ENCODE assay signal across 11 cellular contexts in genomic region chr19:40567750-40568494, GRCh38. TPM values are rescaled to one million over a fixed set of nuclear protein-coding genes. Genes with fewer than 3 reads are reported as not detected.
DNase-seq lines count a peak whose midpoint lies in the region; ATAC-seq and TF ChIP-seq lines count a peak whose summit lies in the region.
"Had no signal": no experiment of that assay in that cellular context is flagged by ENCODE, and none has a peak within 500 bp of the region (broad histone marks: within the 10 kb centered on the region; RNA-seq: fewer than 3 reads in every experiment).

No MANE protein-coding gene starts in this region.

- peaks cover 4 to 16% (median 10%) of the 10 kb centered on the region in 9 donors for H3K4me1 ChIP-seq in heart right ventricle
- H3K4me1 ChIP-seq in right atrium auricular region, result peaks cover 0 to 15% of the 10 kb centered on the region in 2 donors
- peaks cover 4 to 21% (median 12%) of the 10 kb centered on the region in 4 donors for H3K4me1 ChIP-seq in upper lobe of left lung

- H3K9me3 Mint-ChIP-seq in chondrocyte (ENCODE audit: low read depth), result no peaks in the 10 kb centered on the region
- peaks cover 3% of the 10 kb centered on the region for H3K9me3 Mint-ChIP-seq in memory B cell

- H3K27ac ChIP-seq in heart right ventricle (no peak overlapping the region), right atrium auricular region (no peak overlapping the region), upper lobe of left lung (no peak overlapping the region)

- DNase-seq in heart right ventricle, result no peak
- DNase-seq in right atrium auricular region (ENCODE audit: low spot score), result no peak
- DNase-seq in chondrocyte (ENCODE audit: low spot score), result no peak
- no peak for DNase-seq in memory B cell (ENCODE audit: low spot score in 2 of 2)
- DNase-seq in upper lobe of left lung, result peak in 1 of 2 donors; percentile 85
- no peak for DNase-seq in DMS79 (lab: John Stamatoyannopoulos, UW)
- no peak for DNase-seq in NCI-H446 (lab: John Stamatoyannopoulos, UW)
- DNase-seq: AML-193; central memory CD4-positive, alpha-beta T cell; immature natural killer cell had no signal

- H3K27me3 Mint-ChIP-seq in chondrocyte (ENCODE audit: low read depth) (peaks cover 29% of the 10 kb centered on the region), memory B cell (peaks cover 11% of the 10 kb centered on the region)

- H3K36me3 Mint-ChIP-seq in chondrocyte (ENCODE audit: low read depth) (peaks cover 1% of the 10 kb centered on the region), memory B cell (no peaks in the 10 kb centered on the region)
- H3K36me3 Mint-ChIP-seq: immature natural killer cell had no signal

- TF ChIP-seq CTCF in heart right ventricle (IDR thresholded peaks at IDR 0.05) (no peak), right atrium auricular region (IDR thresholded peaks at IDR 0.05) (no peak), chondrocyte (IDR thresholded peaks at IDR 0.05) (no peak), upper lobe of left lung (IDR thresholded peaks at IDR 0.05) (no peak)

- no peak for ATAC-seq in heart right ventricle
- ATAC-seq in memory B cell (ENCODE audit: low read depth), result no peak
- ATAC-seq in upper lobe of left lung (ENCODE audit: low FRiP score in 2 of 2), result no peak
- ATAC-seq in HG02588 (IDR thresholded peaks at IDR 0.05; ENCODE audit: unreplicated experiment), result no peak

- intact Hi-C loops in heart right ventricle (cut with DNase I), result no loop called here

- 6 to 7% methylated on average over 68 to 70 of the region's 70 CpGs for WGBS in heart right ventricle, 2 donors
- 15 to 26% methylated on average over 16 to 42 of the region's 70 CpGs for WGBS in upper lobe of left lung, 2 donors

- no peak for TF ChIP-seq POLR2A in upper lobe of left lung (IDR thresholded peaks at IDR 0.05)

- H3K4me3 Mint-ChIP-seq in chondrocyte (ENCODE audit: unreplicated experiment) (peak overlapping the region; percentile 35), memory B cell (peak overlapping the region; percentile 34)

- H3K27me3 ChIP-seq in heart right ventricle, result peaks cover 6 to 59% (median 46%) of the 10 kb centered on the region in 7 donors
- H3K27me3 ChIP-seq in right atrium auricular region, result peaks cover 11 to 14% of the 10 kb centered on the region in 2 donors
- peaks cover 0 to 31% (median 21%) of the 10 kb centered on the region in 4 donors for H3K27me3 ChIP-seq in upper lobe of left lung

- H3K9me3 ChIP-seq in heart right ventricle (no peaks in the 10 kb centered on the region), right atrium auricular region (no peaks in the 10 kb centered on the region), upper lobe of left lung (no peaks in the 10 kb centered on the region)

- peak overlapping the region in 9 of 10 donors; percentile 8 to 43 (median 30) for H3K4me3 ChIP-seq in heart right ventricle
- peak overlapping the region in 1 of 2 donors; percentile 34 for H3K4me3 ChIP-seq in right atrium auricular region
- peak overlapping the region in 3 of 4 donors; percentile 13 to 34 (median 27) for H3K4me3 ChIP-seq in upper lobe of left lung

- H3K36me3 ChIP-seq in heart right ventricle, result no peaks in the 10 kb centered on the region
- H3K36me3 ChIP-seq in right atrium auricular region, result no peaks in the 10 kb centered on the region
- no peaks in the 10 kb centered on the region for H3K36me3 ChIP-seq in upper lobe of left lung

- TF ChIP-seq EP300 in upper lobe of left lung (IDR thresholded peaks at IDR 0.05), result no peak

- H3K27ac Mint-ChIP-seq in chondrocyte (ENCODE audit: unreplicated experiment) (no peak overlapping the region), memory B cell (no peak overlapping the region)
- H3K27ac Mint-ChIP-seq: immature natural killer cell had no signal

- H3K4me1 Mint-ChIP-seq in chondrocyte (ENCODE audit: low read depth), result peaks cover 14% of the 10 kb centered on the region
- peaks cover 8% of the 10 kb centered on the region for H3K4me1 Mint-ChIP-seq in memory B cell

RNA-seq across cellular contexts. Expression of gene SHKBP1, which starts 8.8 kb away (rescaled TPM):
- total RNA-seq in heart right ventricle (10 to 100 TPM; 12.0 to 31.5 (median 15.9) TPM), right atrium auricular region (10 to 100 TPM; 15.8 to 35.6 TPM), chondrocyte (40.9 to 47.8 TPM (median 46.8 TPM) in 3 replicates), upper lobe of left lung (100 to 1,000 TPM in 2 of 6 donors, 10 to 100 TPM in 4; 60.6 to 232 (median 90.2) TPM)
- 10 to 100 TPM; 42.8 to 43.1 TPM for polyA plus RNA-seq in heart right ventricle

RNA-seq across cellular contexts. Expression of gene LTBP4, which starts 33.2 kb away (rescaled TPM):
- total RNA-seq in heart right ventricle (100 to 1,000 TPM; 139 to 263 (median 244) TPM), right atrium auricular region (100 to 1,000 TPM; 152 to 257 TPM), chondrocyte (161 to 311 TPM (median 163 TPM) in 3 replicates), upper lobe of left lung (100 to 1,000 TPM; 125 to 541 (median 401) TPM)
- polyA plus RNA-seq in heart right ventricle, result 100 to 1,000 TPM; 114 to 191 TPM
